Comparison of ENCODE assay signal across 2 cellular contexts in the genomic region with DNA sequence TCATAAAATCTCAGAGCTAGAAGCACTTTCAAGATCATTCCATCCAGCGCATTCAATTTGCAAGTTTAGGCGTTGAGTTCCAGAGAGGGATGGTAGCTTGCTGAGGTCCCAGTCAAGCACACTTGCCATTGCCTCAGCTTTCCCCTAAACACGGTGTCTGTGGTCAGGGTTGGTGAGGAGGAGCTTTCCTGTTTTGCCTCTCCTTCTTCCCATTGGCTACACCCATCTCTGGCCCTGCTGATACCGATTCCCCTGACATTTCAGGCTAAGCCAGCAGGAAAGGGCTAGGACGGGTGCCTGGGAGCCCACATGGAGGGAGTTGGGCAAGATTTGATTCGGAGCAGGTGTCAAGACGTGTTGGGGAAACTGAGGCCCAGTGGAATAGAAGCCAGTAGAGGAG.
TF ChIP-seq lines count a peak whose summit lies in the region.

No MANE protein-coding gene starts in this region.

TF ChIP-seq in GM23338, 12 proteins besides CTCF, POLR2A, EP300 and RAD21 (continued from another document):
- no peak for TF ChIP-seq ZNF462 (CRISPR knock-in tag; IDR thresholded peaks at IDR 0.05)

TF ChIP-seq in WTC11, 78 proteins besides CTCF, POLR2A, EP300 and RAD21 (continued from another document):
- TF ChIP-seq ZSCAN18 (CRISPR knock-in tag; IDR thresholded peaks at IDR 0.05) (no peak), E2F1 (CRISPR knock-in tag; IDR thresholded peaks at IDR 0.05) (no peak), ZNF396 (CRISPR knock-in tag; IDR thresholded peaks at IDR 0.05; ENCODE audit: borderline replicate concordance) (no peak), ZBTB21 (CRISPR knock-in tag; IDR thresholded peaks at IDR 0.05; ENCODE audit: borderline replicate concordance) (no peak), TP53 (CRISPR knock-in tag; IDR thresholded peaks at IDR 0.05) (no peak), RORB (CRISPR knock-in tag; IDR thresholded peaks at IDR 0.05) (no peak), ZNF263 (CRISPR knock-in tag; IDR thresholded peaks at IDR 0.05; ENCODE audit: low read depth) (no peak), ELF4 (CRISPR knock-in tag; IDR thresholded peaks at IDR 0.05; ENCODE audit: low read depth) (no peak), USF2 (CRISPR knock-in tag; IDR thresholded peaks at IDR 0.05) (no peak), FOXK1 (CRISPR knock-in tag; IDR thresholded peaks at IDR 0.05) (no peak), GRHL2 (CRISPR knock-in tag; IDR thresholded peaks at IDR 0.05; ENCODE audit: insufficient replicate concordance, severe bottlenecking) (no peak), E2F5 (CRISPR knock-in tag; IDR thresholded peaks at IDR 0.05) (no peak)
- TF ChIP-seq, protein P1, sequence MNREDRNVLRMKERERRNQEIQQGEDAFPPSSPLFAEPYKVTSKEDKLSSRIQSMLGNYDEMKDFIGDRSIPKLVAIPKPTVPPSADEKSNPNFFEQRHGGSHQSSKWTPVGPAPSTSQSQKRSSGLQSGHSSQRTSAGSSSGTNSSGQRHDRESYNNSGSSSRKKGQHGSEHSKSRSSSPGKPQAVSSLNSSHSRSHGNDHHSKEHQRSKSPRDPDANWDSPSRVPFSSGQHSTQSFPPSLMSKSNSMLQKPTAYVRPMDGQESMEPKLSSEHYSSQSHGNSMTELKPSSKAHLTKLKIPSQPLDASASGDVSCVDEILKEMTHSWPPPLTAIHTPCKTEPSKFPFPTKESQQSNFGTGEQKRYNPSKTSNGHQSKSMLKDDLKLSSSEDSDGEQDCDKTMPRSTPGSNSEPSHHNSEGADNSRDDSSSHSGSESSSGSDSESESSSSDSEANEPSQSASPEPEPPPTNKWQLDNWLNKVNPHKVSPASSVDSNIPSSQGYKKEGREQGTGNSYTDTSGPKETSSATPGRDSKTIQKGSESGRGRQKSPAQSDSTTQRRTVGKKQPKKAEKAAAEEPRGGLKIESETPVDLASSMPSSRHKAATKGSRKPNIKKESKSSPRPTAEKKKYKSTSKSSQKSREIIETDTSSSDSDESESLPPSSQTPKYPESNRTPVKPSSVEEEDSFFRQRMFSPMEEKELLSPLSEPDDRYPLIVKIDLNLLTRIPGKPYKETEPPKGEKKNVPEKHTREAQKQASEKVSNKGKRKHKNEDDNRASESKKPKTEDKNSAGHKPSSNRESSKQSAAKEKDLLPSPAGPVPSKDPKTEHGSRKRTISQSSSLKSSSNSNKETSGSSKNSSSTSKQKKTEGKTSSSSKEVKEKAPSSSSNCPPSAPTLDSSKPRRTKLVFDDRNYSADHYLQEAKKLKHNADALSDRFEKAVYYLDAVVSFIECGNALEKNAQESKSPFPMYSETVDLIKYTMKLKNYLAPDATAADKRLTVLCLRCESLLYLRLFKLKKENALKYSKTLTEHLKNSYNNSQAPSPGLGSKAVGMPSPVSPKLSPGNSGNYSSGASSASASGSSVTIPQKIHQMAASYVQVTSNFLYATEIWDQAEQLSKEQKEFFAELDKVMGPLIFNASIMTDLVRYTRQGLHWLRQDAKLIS (CRISPR knock-in tag; IDR thresholded peaks at IDR 0.05; ENCODE audit: borderline replicate concordance): no peak
- TF ChIP-seq, protein P2, sequence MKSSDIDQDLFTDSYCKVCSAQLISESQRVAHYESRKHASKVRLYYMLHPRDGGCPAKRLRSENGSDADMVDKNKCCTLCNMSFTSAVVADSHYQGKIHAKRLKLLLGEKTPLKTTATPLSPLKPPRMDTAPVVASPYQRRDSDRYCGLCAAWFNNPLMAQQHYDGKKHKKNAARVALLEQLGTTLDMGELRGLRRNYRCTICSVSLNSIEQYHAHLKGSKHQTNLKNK (CRISPR knock-in tag; IDR thresholded peaks at IDR 0.05): no peak
TF ChIP-seq in WTC11: peak in this region for 0.
